In the genomic region with DNA sequence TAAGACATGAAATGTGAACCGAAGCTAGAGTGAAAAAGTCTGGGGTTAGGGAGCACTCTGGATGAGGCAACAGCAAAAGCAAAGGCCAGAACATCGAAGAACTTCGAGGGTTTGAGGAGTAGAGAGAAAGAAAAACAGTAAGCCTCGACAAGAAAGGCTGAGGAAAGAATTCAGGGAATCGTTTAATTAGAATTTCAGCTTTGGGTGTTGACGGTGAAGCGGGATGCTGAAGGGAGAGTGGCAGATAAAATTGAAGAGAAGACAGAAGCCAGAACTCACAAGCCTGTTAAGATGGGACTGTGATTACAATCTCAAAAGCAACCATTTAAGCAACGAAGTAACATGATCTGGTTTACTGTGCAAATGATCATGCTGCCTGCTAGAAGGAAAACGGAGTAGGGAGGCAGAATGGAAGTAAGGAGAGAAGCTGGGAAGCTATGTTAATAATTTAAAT, we compare ENCODE assay signal across 8 cellular contexts. TPM values are rescaled to one million over a fixed set of nuclear protein-coding genes. Genes with fewer than 3 reads are reported as not detected.
DNase-seq lines count a peak whose midpoint lies in the region; ATAC-seq and TF ChIP-seq lines count a peak whose summit lies in the region.

No MANE protein-coding gene starts in this region.

- H3K9me3 Mint-ChIP-seq in osteocyte (ENCODE audit: unreplicated experiment) = no peaks in the 10 kb centered on the region

- peak overlapping the region; percentile 4 for H3K9ac ChIP-seq in endocrine pancreas (ENCODE audit: control insufficient read depth, insufficient read depth, low read length)

- H3K4me3 Mint-ChIP-seq in osteocyte (ENCODE audit: unreplicated experiment) = peak overlapping the region; percentile 94

- in situ Hi-C loops in GM13976 (cut with MboI; ENCODE audit: low sequenced_read_pairs, unreplicated experiment) = no loop called here

- no peak overlapping the region for H3K4me3 ChIP-seq in endocrine pancreas (ENCODE audit: control insufficient read depth, insufficient read depth, low read length)

- H3K27ac Mint-ChIP-seq in osteocyte (ENCODE audit: unreplicated experiment) = peak overlapping the region; percentile 95

- no peaks in the 10 kb centered on the region for H3K36me3 Mint-ChIP-seq in osteocyte (ENCODE audit: unreplicated experiment)

- peaks cover 12% of the 10 kb centered on the region for H3K4me1 ChIP-seq in endocrine pancreas (ENCODE audit: control insufficient read depth, insufficient read depth, low read length)

- peaks cover 27% of the 10 kb centered on the region for H3K4me1 Mint-ChIP-seq in osteocyte (ENCODE audit: unreplicated experiment)

- ATAC-seq in HG03520 (IDR thresholded peaks at IDR 0.05; ENCODE audit: unreplicated experiment) (no peak), HG02938 (IDR thresholded peaks at IDR 0.05; ENCODE audit: unreplicated experiment) (no peak)

- H3K27me3 ChIP-seq in endocrine pancreas (ENCODE audit: control insufficient read depth, insufficient read depth, low read length) = no peaks in the 10 kb centered on the region

- no peaks in the 10 kb centered on the region for H3K36me3 ChIP-seq in endocrine pancreas (ENCODE audit: control insufficient read depth, insufficient read depth, low read length)

- H3K27me3 Mint-ChIP-seq in osteocyte (ENCODE audit: unreplicated experiment) = no peaks in the 10 kb centered on the region

- DNase-seq in DMS 273 treated with DMSO at 0.1 percent for 48 hours (lab: John Stamatoyannopoulos, UW) (peak; percentile 38), NCI-H526 treated with DMSO at 0.1 percent for 48 hours (lab: John Stamatoyannopoulos, UW) (peak; percentile 34), osteocyte (ENCODE audit: extremely low spot score, unreplicated experiment) (no peak), GM13976 (ENCODE audit: low spot score) (no peak), hippocampal formation (lab: John Stamatoyannopoulos, UW) (no peak)

- TF ChIP-seq CTCF in osteocyte (IDR thresholded peaks at IDR 0.05) = no peak
- no peak for TF ChIP-seq CTCF in GM13976 (IDR thresholded peaks at IDR 0.05; ENCODE audit: borderline replicate concordance, control extremely low read depth, extremely low read depth, insufficient read depth, missing control alignments)

- no peaks in the 10 kb centered on the region for H3K9me3 ChIP-seq in endocrine pancreas (ENCODE audit: control insufficient read depth, low read length)

RNA-seq across cellular contexts. Expression of a gene that starts 2.1 kb away (rescaled TPM):
- total RNA-seq in osteocyte = 5.9 and 6.6 TPM in 2 replicates

RNA-seq across cellular contexts. Expression of a gene that starts 28.7 kb away (rescaled TPM):
- total RNA-seq in osteocyte = 2,114 and 2,178 TPM in 2 replicates

Comparison
In these comparisons a context has a peak if more than half of its experiments do, and no peak if none do; other contexts are left out.
1. DNase-seq: peak in DMS 273 treated with DMSO at 0.1 percent for 48 hours (single experiment) and NCI-H526 treated with DMSO at 0.1 percent for 48 hours (single experiment); none in osteocyte (single experiment), GM13976 (single experiment) and hippocampal formation (0 of 2).